ENCODE assay signal across 33 cellular contexts in the genomic region with DNA sequence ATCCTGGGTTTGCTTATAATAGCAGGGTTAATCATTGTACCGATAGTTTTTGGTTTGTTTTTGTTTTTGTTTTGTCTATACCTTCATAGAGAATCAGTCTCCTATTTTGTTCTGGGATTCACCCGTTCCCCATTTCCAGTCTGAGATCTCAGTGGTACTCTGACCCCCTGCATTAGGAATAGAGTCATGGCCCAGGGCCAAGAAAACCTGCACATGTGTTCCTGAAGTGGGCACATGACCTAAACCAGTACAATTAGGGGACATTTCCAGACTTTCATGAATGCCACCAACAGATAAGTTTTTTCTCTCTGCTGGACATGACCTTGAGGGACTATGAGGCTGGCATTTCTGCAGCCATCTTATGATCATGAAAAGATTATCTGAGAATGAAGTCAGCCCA.
"Had no signal": no experiment of that assay in that cellular context is flagged by ENCODE, and none has a peak within 500 bp of the region (broad histone marks: within the 10 kb centered on the region; RNA-seq: fewer than 3 reads in every experiment).

No MANE protein-coding gene starts in this region.

- H3K36me3 ChIP-seq: Peyer's patch, SJSA1, WERI-Rb-1 had no signal

- H3K4me1 ChIP-seq: Peyer's patch had no signal

- H3K4me3 ChIP-seq: Peyer's patch, SJSA1 had no signal

- FAIRE-seq: bronchial epithelial cell had no signal

- DNase-seq: activated CD4-positive, alpha-beta memory T cell treated with anti-CD3 and anti-CD28 coated beads, Interleukin-2, amount 10 ng/mL, durations not matched to agents 7 days and 5 days; activated CD4-positive, alpha-beta T cell treated with anti-CD3 and anti-CD28 coated beads for 1 hour; activated CD4-positive, alpha-beta T cell treated with anti-CD3 and anti-CD28 coated beads for 48 hours; activated CD4-positive, CD25-positive, alpha-beta regulatory T cell; activated CD8-positive, alpha-beta memory T cell treated with anti-CD3 and anti-CD28 coated beads for 24 hours; activated CD8-positive, alpha-beta memory T cell treated with anti-CD3 and anti-CD28 coated beads, Interleukin-2, amount 10 ng/mL, durations not matched to agents 7 days and 5 days; activated CD8-positive, alpha-beta memory T cell treated with anti-CD3 and anti-CD28 coated beads, Interleukin-2, amount 50 U/mL, for 48 hours; activated effector memory CD4-positive, alpha-beta T cell treated with Interleukin-2 at 50 U/mL for 16 hours; activated naive CD4-positive, alpha-beta T cell treated with anti-CD3 and anti-CD28 coated beads, Interleukin-2, amount 10 ng/mL, durations not matched to agents 7 days and 5 days; activated naive CD8-positive, alpha-beta T cell treated with anti-CD3 and anti-CD28 coated beads, Interleukin-2, amount 50 U/mL, for 24 hours; activated T-cell treated with anti-CD3 and anti-CD28 coated beads, Interleukin-2, amount 50 U/mL, for 48 hours; anterior cingulate cortex; caudate nucleus; cerebellar nuclear complex; Karpas-422; NCI-H1105 treated with DMSO at 0.1 percent for 48 hours; NCI-H1436; NCI-H1694; NCI-H1930; NCI-H345; NCI-H526 treated with DMSO at 0.1 percent for 48 hours; NK-92 treated with Interleukin-12 subunit alpha and Interleukin-12 subunit beta, amount 100 ng/mL, for 24 hours; PC-3; Peyer's patch; RPMI8226; SHP77 treated with DMSO at 0.1 percent for 48 hours; SW 1271; T-helper 1 cell; T-helper 2 cell; T-helper 9 cell; WERI-Rb-1 had no signal

- H3K27ac ChIP-seq: Peyer's patch, SJSA1, WERI-Rb-1 had no signal

- ATAC-seq: activated CD8-positive, alpha-beta memory T cell treated with anti-CD3 and anti-CD28 coated beads, Interleukin-2, amount 10 ng/mL, durations not matched to agents 7 days and 5 days; activated naive CD8-positive, alpha-beta T cell treated with anti-CD3 and anti-CD28 coated beads, Interleukin-2, amount 50 U/mL, for 24 hours; PC-3 had no signal

- H3K27me3 ChIP-seq: Peyer's patch, SJSA1 had no signal

- H3K9me3 ChIP-seq: Peyer's patch, SJSA1 had no signal
